Comparison of ENCODE assay signal across 1 cellular context in the genomic region with DNA sequence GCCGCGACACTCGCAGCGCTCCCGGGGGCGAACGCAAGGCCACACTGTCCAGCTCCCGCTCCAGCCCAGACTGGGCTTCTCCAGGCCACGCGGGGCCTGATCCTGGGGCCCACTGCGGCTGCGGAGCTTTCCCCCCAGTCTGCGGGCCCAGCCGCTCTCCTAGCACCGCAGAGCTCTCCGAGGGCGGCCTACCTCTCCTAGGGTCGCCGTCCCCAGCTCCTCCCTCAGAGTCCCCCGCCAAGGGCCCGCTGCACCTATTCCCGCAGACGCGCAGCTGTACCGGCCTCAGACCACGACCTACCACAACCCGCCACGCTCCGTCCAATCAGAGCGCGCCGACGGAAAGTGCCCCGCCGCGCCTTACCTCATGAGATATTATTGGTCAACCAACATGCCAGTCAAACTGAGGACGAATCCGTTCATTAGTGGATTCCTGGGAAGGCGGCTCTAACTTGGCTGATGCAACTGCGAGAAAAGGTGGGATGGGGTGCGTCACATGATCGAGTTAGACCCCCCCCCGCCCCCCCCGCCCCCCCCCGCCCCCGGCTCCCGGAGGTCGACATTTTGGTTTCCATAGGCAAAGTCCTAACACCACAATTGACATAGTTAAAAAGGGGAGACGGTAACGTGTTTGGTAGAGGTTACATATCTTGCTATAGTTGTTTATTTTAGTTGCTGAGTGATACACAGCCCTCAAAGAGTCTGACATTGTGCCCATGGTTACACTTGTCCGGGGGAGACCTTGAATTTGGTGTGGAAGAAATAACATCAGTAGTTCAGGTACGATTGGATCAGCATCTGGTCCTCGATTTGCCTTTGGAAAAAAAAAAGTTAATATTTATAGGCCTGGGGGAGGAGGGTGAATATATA.
A peak's percentile ranks its signal among the peaks of the same experiment; 100 is the strongest.
TF ChIP-seq lines count a peak whose summit lies in the region.

A gene (minus strand): TSS at position 278 of the 870 bp plus-strand sequence. CDS start 6,743 bp downstream, outside the sequence.

TF ChIP-seq in HepG2, 621 proteins besides CTCF, POLR2A, EP300 and RAD21 (continued from another document and continues in another):
- TF ChIP-seq, protein P1, sequence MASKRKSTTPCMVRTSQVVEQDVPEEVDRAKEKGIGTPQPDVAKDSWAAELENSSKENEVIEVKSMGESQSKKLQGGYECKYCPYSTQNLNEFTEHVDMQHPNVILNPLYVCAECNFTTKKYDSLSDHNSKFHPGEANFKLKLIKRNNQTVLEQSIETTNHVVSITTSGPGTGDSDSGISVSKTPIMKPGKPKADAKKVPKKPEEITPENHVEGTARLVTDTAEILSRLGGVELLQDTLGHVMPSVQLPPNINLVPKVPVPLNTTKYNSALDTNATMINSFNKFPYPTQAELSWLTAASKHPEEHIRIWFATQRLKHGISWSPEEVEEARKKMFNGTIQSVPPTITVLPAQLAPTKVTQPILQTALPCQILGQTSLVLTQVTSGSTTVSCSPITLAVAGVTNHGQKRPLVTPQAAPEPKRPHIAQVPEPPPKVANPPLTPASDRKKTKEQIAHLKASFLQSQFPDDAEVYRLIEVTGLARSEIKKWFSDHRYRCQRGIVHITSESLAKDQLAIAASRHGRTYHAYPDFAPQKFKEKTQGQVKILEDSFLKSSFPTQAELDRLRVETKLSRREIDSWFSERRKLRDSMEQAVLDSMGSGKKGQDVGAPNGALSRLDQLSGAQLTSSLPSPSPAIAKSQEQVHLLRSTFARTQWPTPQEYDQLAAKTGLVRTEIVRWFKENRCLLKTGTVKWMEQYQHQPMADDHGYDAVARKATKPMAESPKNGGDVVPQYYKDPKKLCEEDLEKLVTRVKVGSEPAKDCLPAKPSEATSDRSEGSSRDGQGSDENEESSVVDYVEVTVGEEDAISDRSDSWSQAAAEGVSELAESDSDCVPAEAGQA (IDR thresholded peaks at IDR 0.05; ENCODE audit: low read depth), result peak; percentile 11; the same call in 1 of the 2 replicates
- TF ChIP-seq, protein P1 (CRISPR knock-in tag; IDR thresholded peaks at IDR 0.05; ENCODE audit: borderline replicate concordance), result 0 out of 2 replicates have a peak, but pooled peaks have one; percentile 88
- TF ChIP-seq ZNF446 (CRISPR knock-in tag; IDR thresholded peaks at IDR 0.05) (peak; percentile 57; the same call in 1 of the 2 replicates), ZNF850 (CRISPR knock-in tag; conservative IDR thresholded peaks at IDR 0.05) (no peak), ZNF879 (CRISPR knock-in tag; IDR thresholded peaks at IDR 0.05) (peak; percentile 79; the same call in 1 of the 2 replicates), LCORL (IDR thresholded peaks at IDR 0.05) (peak; percentile 22; the same call in 1 of the 2 replicates), LCORL (CRISPR knock-in tag; IDR thresholded peaks at IDR 0.05) (no peak), SNAPC2 (CRISPR knock-in tag; IDR thresholded peaks at IDR 0.05) (0 out of 2 replicates have a peak, but pooled peaks have one; percentile 57), ZFP41 (CRISPR knock-in tag; IDR thresholded peaks at IDR 0.05; ENCODE audit: borderline replicate concordance) (peak; percentile 64; the same call in 1 of the 2 replicates), ZNF431 (CRISPR knock-in tag; IDR thresholded peaks at IDR 0.05; ENCODE audit: borderline replicate concordance, low read depth) (peak; percentile 25; the same call in 1 of the 2 replicates), POGZ (CRISPR knock-in tag; IDR thresholded peaks at IDR 0.05) (peak; percentile 68; the same call in 1 of the 2 replicates), ZNF557 (CRISPR knock-in tag; IDR thresholded peaks at IDR 0.05) (0 out of 2 replicates have a peak, but pooled peaks have one; percentile 84), GABPB1 (CRISPR knock-in tag; IDR thresholded peaks at IDR 0.05) (peak; percentile 87), ZNF703 (CRISPR knock-in tag; IDR thresholded peaks at IDR 0.05; ENCODE audit: borderline replicate concordance) (no peak), ZNF143 (CRISPR knock-in tag; IDR thresholded peaks at IDR 0.05) (no peak; the same call in 1 of the 2 replicates), FOSL1 (CRISPR knock-in tag; IDR thresholded peaks at IDR 0.05; ENCODE audit: borderline replicate concordance) (0 out of 2 replicates have a peak, but pooled peaks have one; percentile 52), EEA1 (CRISPR knock-in tag; IDR thresholded peaks at IDR 0.05; ENCODE audit: borderline replicate concordance) (peak; percentile 95), ZSCAN12 (CRISPR knock-in tag; IDR thresholded peaks at IDR 0.05) (peak; percentile 95), ZFY (CRISPR knock-in tag; IDR thresholded peaks at IDR 0.05) (peak; percentile 99), ETV6 (CRISPR knock-in tag; conservative IDR thresholded peaks at IDR 0.05) (peak; percentile 49; the same call in 1 of the 2 replicates), ATF1 (CRISPR knock-in tag; IDR thresholded peaks at IDR 0.05) (peak; percentile 81), ASH2L (IDR thresholded peaks at IDR 0.05; ENCODE audit: insufficient read length, low read depth, low read length) (peak; percentile 78), CBFB (CRISPR knock-in tag; IDR thresholded peaks at IDR 0.05) (peak; percentile 84), SP5 (CRISPR knock-in tag; IDR thresholded peaks at IDR 0.05; ENCODE audit: borderline replicate concordance, low read depth) (peak; percentile 38; the same call in 1 of the 2 replicates), ELF3 (CRISPR knock-in tag; IDR thresholded peaks at IDR 0.05) (peak; percentile 60), PHF5A (CRISPR knock-in tag; IDR thresholded peaks at IDR 0.05; ENCODE audit: low read depth, unreplicated experiment) (no peak), ZNF333 (CRISPR knock-in tag; IDR thresholded peaks at IDR 0.05; ENCODE audit: borderline replicate concordance) (peak; percentile 89; the same call in 1 of the 2 replicates), ZNF432 (CRISPR knock-in tag; IDR thresholded peaks at IDR 0.05; ENCODE audit: borderline replicate concordance) (no peak), ZNF768 (CRISPR knock-in tag; IDR thresholded peaks at IDR 0.05) (peak; percentile 86), ZNF761 (CRISPR knock-in tag; conservative IDR thresholded peaks at IDR 0.05) (0 out of 2 replicates have a peak, but pooled peaks have one; percentile 45), THAP11 (CRISPR knock-in tag; IDR thresholded peaks at IDR 0.05) (peak; percentile 83)
- TF ChIP-seq, protein P2, sequence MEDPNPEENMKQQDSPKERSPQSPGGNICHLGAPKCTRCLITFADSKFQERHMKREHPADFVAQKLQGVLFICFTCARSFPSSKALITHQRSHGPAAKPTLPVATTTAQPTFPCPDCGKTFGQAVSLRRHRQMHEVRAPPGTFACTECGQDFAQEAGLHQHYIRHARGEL (CRISPR knock-in tag; IDR thresholded peaks at IDR 0.05), result 0 out of 2 replicates have a peak, but pooled peaks have one; percentile 75
- TF ChIP-seq, protein P3, sequence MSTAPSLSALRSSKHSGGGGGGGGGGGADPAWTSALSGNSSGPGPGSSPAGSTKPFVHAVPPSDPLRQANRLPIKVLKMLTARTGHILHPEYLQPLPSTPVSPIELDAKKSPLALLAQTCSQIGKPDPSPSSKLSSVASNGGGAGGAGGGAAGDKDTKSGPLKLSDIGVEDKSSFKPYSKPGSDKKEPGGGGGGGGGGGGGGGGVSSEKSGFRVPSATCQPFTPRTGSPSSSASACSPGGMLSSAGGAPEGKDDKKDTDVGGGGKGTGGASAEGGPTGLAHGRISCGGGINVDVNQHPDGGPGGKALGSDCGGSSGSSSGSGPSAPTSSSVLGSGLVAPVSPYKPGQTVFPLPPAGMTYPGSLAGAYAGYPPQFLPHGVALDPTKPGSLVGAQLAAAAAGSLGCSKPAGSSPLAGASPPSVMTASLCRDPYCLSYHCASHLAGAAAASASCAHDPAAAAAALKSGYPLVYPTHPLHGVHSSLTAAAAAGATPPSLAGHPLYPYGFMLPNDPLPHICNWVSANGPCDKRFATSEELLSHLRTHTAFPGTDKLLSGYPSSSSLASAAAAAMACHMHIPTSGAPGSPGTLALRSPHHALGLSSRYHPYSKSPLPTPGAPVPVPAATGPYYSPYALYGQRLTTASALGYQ (CRISPR knock-in tag; IDR thresholded peaks at IDR 0.05), result peak; percentile 80; the same call in 1 of the 2 replicates
- TF ChIP-seq, protein P4, sequence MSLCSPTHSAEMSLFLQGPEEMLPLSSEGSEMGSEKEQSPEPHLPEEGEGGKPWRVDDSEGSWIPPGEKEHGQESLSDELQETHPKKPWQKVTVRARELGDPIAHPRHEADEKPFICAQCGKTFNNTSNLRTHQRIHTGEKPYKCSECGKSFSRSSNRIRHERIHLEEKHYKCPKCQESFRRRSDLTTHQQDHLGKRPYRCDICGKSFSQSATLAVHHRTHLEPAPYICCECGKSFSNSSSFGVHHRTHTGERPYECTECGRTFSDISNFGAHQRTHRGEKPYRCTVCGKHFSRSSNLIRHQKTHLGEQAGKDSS (CRISPR knock-in tag; IDR thresholded peaks at IDR 0.05; ENCODE audit: borderline replicate concordance, low read depth), result 0 out of 2 replicates have a peak, but pooled peaks have one; percentile 59
- TF ChIP-seq, protein P5, sequence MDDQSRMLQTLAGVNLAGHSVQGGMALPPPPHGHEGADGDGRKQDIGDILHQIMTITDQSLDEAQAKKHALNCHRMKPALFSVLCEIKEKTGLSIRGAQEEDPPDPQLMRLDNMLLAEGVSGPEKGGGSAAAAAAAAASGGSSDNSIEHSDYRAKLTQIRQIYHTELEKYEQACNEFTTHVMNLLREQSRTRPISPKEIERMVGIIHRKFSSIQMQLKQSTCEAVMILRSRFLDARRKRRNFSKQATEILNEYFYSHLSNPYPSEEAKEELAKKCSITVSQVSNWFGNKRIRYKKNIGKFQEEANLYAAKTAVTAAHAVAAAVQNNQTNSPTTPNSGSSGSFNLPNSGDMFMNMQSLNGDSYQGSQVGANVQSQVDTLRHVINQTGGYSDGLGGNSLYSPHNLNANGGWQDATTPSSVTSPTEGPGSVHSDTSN (CRISPR knock-in tag; IDR thresholded peaks at IDR 0.05; ENCODE audit: borderline replicate concordance), result no peak; the same call in 1 of the 2 replicates
- TF ChIP-seq, protein P6, sequence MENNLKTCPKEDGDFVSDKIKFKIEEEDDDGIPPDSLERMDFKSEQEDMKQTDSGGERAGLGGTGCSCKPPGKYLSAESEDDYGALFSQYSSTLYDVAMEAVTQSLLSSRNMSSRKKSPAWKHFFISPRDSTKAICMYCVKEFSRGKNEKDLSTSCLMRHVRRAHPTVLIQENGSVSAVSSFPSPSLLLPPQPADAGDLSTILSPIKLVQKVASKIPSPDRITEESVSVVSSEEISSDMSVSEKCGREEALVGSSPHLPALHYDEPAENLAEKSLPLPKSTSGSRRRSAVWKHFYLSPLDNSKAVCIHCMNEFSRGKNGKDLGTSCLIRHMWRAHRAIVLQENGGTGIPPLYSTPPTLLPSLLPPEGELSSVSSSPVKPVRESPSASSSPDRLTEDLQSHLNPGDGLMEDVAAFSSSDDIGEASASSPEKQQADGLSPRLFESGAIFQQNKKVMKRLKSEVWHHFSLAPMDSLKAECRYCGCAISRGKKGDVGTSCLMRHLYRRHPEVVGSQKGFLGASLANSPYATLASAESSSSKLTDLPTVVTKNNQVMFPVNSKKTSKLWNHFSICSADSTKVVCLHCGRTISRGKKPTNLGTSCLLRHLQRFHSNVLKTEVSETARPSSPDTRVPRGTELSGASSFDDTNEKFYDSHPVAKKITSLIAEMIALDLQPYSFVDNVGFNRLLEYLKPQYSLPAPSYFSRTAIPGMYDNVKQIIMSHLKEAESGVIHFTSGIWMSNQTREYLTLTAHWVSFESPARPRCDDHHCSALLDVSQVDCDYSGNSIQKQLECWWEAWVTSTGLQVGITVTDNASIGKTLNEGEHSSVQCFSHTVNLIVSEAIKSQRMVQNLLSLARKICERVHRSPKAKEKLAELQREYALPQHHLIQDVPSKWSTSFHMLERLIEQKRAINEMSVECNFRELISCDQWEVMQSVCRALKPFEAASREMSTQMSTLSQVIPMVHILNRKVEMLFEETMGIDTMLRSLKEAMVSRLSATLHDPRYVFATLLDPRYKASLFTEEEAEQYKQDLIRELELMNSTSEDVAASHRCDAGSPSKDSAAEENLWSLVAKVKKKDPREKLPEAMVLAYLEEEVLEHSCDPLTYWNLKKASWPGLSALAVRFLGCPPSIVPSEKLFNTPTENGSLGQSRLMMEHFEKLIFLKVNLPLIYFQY (CRISPR knock-in tag; IDR thresholded peaks at IDR 0.05; ENCODE audit: borderline replicate concordance), result 0 out of 2 replicates have a peak, but pooled peaks have one; percentile 17
- TF ChIP-seq, protein P7, sequence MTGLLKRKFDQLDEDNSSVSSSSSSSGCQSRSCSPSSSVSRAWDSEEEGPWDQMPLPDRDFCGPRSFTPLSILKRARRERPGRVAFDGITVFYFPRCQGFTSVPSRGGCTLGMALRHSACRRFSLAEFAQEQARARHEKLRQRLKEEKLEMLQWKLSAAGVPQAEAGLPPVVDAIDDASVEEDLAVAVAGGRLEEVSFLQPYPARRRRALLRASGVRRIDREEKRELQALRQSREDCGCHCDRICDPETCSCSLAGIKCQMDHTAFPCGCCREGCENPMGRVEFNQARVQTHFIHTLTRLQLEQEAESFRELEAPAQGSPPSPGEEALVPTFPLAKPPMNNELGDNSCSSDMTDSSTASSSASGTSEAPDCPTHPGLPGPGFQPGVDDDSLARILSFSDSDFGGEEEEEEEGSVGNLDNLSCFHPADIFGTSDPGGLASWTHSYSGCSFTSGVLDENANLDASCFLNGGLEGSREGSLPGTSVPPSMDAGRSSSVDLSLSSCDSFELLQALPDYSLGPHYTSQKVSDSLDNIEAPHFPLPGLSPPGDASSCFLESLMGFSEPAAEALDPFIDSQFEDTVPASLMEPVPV (CRISPR knock-in tag; IDR thresholded peaks at IDR 0.05), result 0 out of 2 replicates have a peak, but pooled peaks have one; percentile 82
- TF ChIP-seq, protein P8, sequence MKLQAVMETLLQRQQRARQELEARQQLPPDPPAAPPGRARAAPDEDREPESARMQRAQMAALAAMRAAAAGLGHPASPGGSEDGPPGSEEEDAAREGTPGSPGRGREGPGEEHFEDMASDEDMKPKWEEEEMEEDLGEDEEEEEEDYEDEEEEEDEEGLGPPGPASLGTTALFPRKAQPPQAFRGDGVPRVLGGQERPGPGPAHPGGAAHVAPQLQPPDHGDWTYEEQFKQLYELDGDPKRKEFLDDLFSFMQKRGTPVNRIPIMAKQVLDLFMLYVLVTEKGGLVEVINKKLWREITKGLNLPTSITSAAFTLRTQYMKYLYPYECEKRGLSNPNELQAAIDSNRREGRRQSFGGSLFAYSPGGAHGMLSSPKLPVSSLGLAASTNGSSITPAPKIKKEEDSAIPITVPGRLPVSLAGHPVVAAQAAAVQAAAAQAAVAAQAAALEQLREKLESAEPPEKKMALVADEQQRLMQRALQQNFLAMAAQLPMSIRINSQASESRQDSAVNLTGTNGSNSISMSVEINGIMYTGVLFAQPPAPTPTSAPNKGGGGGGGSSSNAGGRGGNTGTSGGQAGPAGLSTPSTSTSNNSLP (IDR thresholded peaks at IDR 0.05; ENCODE audit: low read depth, low read length), result no peak; the same call in 1 of the 2 replicates
